8 cellular contexts compared by ENCODE assay signal in the genomic region with DNA sequence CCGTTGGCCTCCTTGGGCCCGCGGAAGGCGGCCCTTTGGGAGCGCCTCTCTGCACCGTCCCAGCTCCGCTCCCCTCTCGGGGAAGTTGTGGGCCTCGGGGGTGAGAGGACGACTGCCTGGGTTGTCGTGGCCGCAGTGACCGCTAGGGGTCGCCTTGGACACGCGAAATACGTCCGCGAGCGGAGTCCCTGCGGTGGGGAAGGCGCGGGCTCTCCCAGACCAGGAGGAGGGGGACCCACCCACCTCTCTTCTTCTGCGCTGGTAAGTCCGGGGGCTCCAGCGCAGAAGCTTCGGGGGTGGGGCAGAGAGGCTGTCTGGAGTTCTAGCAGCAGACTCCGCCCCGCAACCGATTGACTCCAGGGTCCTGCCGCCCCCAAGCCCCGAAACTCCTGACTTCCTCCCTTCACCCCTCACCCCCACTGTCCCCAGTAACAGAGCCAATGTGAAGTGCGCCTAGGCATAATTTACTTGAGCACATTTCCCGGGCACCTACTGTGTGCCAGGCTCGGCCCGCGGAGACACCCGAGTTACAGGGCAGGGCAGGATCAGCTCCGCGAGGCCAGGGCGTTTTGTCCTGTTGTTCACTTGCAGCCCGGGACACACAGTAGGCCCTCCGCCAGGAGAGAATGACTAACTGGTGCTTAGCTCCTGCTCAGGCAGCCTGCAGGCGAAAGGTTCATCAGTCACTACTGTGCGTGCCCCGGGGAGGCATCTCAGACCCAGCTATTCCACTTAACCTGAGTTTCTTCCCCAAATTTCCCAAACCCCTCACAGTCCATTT. TPM values are rescaled to one million over a fixed set of nuclear protein-coding genes. Genes with fewer than 3 reads are reported as not detected.
A peak's percentile ranks its signal among the peaks of the same experiment; 100 is the strongest.
DNase-seq lines count a peak whose midpoint lies in the region; ATAC-seq, FAIRE-seq and TF ChIP-seq lines count a peak whose summit lies in the region.

No MANE protein-coding gene starts in this region.

- peaks cover 0 to 13% (median 6%) of the 10 kb centered on the region in 4 donors for H3K4me1 Mint-ChIP-seq in CD4-positive, CD25-positive, alpha-beta regulatory T cell

- intact Hi-C loops in Right ventricle myocardium inferior (cut with DNase I) (loop anchor here (2.0 kb wide), 1 partner anchor 169 kb away; a partner anchor contains a TSS), pancreas (cut with DNase I) (no loop called here), thyroid gland (cut with DNase I) (no loop called here)

- no peak for TF ChIP-seq POLR2A in thyroid gland (IDR thresholded peaks at IDR 0.05)

- peak overlapping the region in 1 of 3 donors; percentile 71 for H3K27ac Mint-ChIP-seq in CD4-positive, CD25-positive, alpha-beta regulatory T cell

- peak; percentile 76 to 82 (median 82) for DNase-seq in CD4-positive, CD25-positive, alpha-beta regulatory T cell
- DNase-seq in HT1080 (ENCODE audit: low read depth) (peak; percentile 69), SJSA1 (ENCODE audit: low read depth in 1 of 2, low spot score in 2 of 2) (peak; percentile 67 to 87), Right ventricle myocardium inferior (ENCODE audit: missing footprints) (peak; percentile 92), pancreas (peak; percentile 82 to 99 (median 92)), thyroid gland (peak; percentile 86 to 93)
- DNase-seq in activated naive CD4-positive, alpha-beta T cell treated with anti-CD3 and anti-CD28 coated beads, Interleukin-2, amount 50 U/mL, for 16 hours = peak; percentile 90

- no peaks in the 10 kb centered on the region for H3K36me3 Mint-ChIP-seq in CD4-positive, CD25-positive, alpha-beta regulatory T cell

- H3K4me3 ChIP-seq in CD4-positive, CD25-positive, alpha-beta regulatory T cell (ENCODE audit: low read depth, low read length) = no peak overlapping the region
- no peak overlapping the region for H3K4me3 ChIP-seq in SJSA1
- H3K4me3 ChIP-seq in pancreas = peak overlapping the region in 3 of 4 donors; percentile 9 to 49 (median 35)
- H3K4me3 ChIP-seq in thyroid gland (replicated peaks in 1 of 3) = peak overlapping the region in 1 of 3 donors; percentile 26

- no peaks in the 10 kb centered on the region for H3K36me3 ChIP-seq in CD4-positive, CD25-positive, alpha-beta regulatory T cell (ENCODE audit: control insufficient read depth, insufficient read depth, low read length)
- H3K36me3 ChIP-seq in SJSA1 (peaks cover 5% of the 10 kb centered on the region; the same call in 1 of the 2 replicates), pancreas (no peaks in the 10 kb centered on the region), thyroid gland (no peaks in the 10 kb centered on the region)

- peak overlapping the region; percentile 19 to 77 (median 74) for H3K4me3 Mint-ChIP-seq in CD4-positive, CD25-positive, alpha-beta regulatory T cell

- no peak for FAIRE-seq in pancreas (lab: Jason Lieb, UNC)

- peak; percentile 84 to 87 for ATAC-seq in CD4-positive, CD25-positive, alpha-beta regulatory T cell (ENCODE audit: low read depth in 2 of 2)
- ATAC-seq in GM19438 (IDR thresholded peaks at IDR 0.05; ENCODE audit: low read depth, unreplicated experiment) (peak; percentile 76), Right ventricle myocardium inferior (peak; percentile 88), pancreas (peak; percentile 57 to 75 (median 70))

- H3K9me3 ChIP-seq in CD4-positive, CD25-positive, alpha-beta regulatory T cell (ENCODE audit: control insufficient read depth in 2 of 2, low read length in 2 of 2) = no peaks in the 10 kb centered on the region
- H3K9me3 ChIP-seq in SJSA1 (replicated peaks) (no peaks in the 10 kb centered on the region), pancreas (no peaks in the 10 kb centered on the region), thyroid gland (no peaks in the 10 kb centered on the region)

- WGBS in pancreas, 2 donors = 16 to 23% methylated on average over 32 to 46 of the region's 46 CpGs
- 12 to 18% methylated on average over 15 to 27 of the region's 46 CpGs for WGBS in thyroid gland, 2 donors

- H3K4me1 ChIP-seq in CD4-positive, CD25-positive, alpha-beta regulatory T cell (ENCODE audit: control insufficient read depth, insufficient read depth, low read length, poor library complexity, severe bottlenecking) = peaks cover 11% of the 10 kb centered on the region
- H3K4me1 ChIP-seq in SJSA1 (replicated peaks) (peaks cover 71% of the 10 kb centered on the region), pancreas (peaks cover 33 to 49% (median 43%) of the 10 kb centered on the region in 3 donors), thyroid gland (peaks cover 32 to 47% of the 10 kb centered on the region in 2 donors)

- H3K27me3 ChIP-seq in CD4-positive, CD25-positive, alpha-beta regulatory T cell (ENCODE audit: control insufficient read depth, insufficient read depth, low read length) = no peaks in the 10 kb centered on the region
- H3K27me3 ChIP-seq in SJSA1 (replicated peaks) = no peaks in the 10 kb centered on the region
- H3K27me3 ChIP-seq in pancreas = no peaks in the 10 kb centered on the region
- H3K27me3 ChIP-seq in thyroid gland = no peaks in the 10 kb centered on the region

- no peaks in the 10 kb centered on the region for H3K9me3 Mint-ChIP-seq in CD4-positive, CD25-positive, alpha-beta regulatory T cell

- peak; percentile 89 to 95 (median 95) for TF ChIP-seq CTCF in pancreas (IDR thresholded peaks at IDR 0.05)
- peak; percentile 85 to 96 (median 91) for TF ChIP-seq CTCF in thyroid gland (IDR thresholded peaks at IDR 0.05)

- H3K27me3 Mint-ChIP-seq in CD4-positive, CD25-positive, alpha-beta regulatory T cell = peaks cover 11% of the 10 kb centered on the region

- no peak overlapping the region for H3K27ac ChIP-seq in CD4-positive, CD25-positive, alpha-beta regulatory T cell (ENCODE audit: insufficient read depth, low read length, poor library complexity, severe bottlenecking)
- H3K27ac ChIP-seq in SJSA1 (no peak overlapping the region), pancreas (peak overlapping the region in 1 of 4 donors; percentile 25), thyroid gland (peak overlapping the region in 1 of 3 donors; percentile 36)

RNA-seq across cellular contexts. Expression of a gene that starts 32.8 kb away (rescaled TPM):
- not detected for total RNA-seq in CD4-positive, CD25-positive, alpha-beta regulatory T cell
- polyA plus RNA-seq in CD4-positive, CD25-positive, alpha-beta regulatory T cell = under 1 TPM in 1 of 4 donors, not detected in 3; 0.14 TPM
- not detected in 2 replicates for total RNA-seq in HT1080 (2014; rRNA removed; shearing (Covaris generic))
- not detected in 2 replicates for polyA plus RNA-seq in HT1080 (2015; cell fraction: cytosol; rRNA removed)
- polyA plus RNA-seq in HT1080 (2015; cell fraction: nucleus; rRNA removed) = not detected in 2 replicates
- not detected in 2 replicates for total RNA-seq in SJSA1 (2014; rRNA removed; shearing (Covaris generic))
- total RNA-seq in Right ventricle myocardium inferior (2.1 TPM), pancreas (under 1 TPM in 4 of 6 donors, not detected in 2; 0.20 to 0.37 (median 0.28) TPM), thyroid gland (10 to 100 TPM in 3 of 4 donors, 1 to 10 TPM in 1; 5.7 to 53.3 (median 14.1) TPM)
- polyA plus RNA-seq in pancreas = under 1 TPM; 0.38 to 0.49 TPM

RNA-seq across cellular contexts. Expression of a gene that starts 59.7 kb away (rescaled TPM):
- 3.9 TPM for total RNA-seq in CD4-positive, CD25-positive, alpha-beta regulatory T cell
- polyA plus RNA-seq in CD4-positive, CD25-positive, alpha-beta regulatory T cell = 1 to 10 TPM; 3.8 to 7.8 (median 5.1) TPM
- 11.4 and 13.9 TPM in 2 replicates for total RNA-seq in HT1080 (2014; rRNA removed; shearing (Covaris generic))
- polyA plus RNA-seq in HT1080 (2015; cell fraction: cytosol; rRNA removed) = 6.6 and 7.3 TPM in 2 replicates
- polyA plus RNA-seq in HT1080 (2015; cell fraction: nucleus; rRNA removed) = 4.2 and 4.4 TPM in 2 replicates
- 3.9 and 6.8 TPM in 2 replicates for total RNA-seq in SJSA1 (2014; rRNA removed; shearing (Covaris generic))
- total RNA-seq in Right ventricle myocardium inferior = 10.5 TPM
- 1 to 10 TPM in 4 of 6 donors, under 1 TPM in 2; 0.69 to 4.6 (median 2.0) TPM for total RNA-seq in pancreas
- 1 to 10 TPM; 2.1 to 5.5 TPM for polyA plus RNA-seq in pancreas
- total RNA-seq in thyroid gland = 10 to 100 TPM; 14.7 to 28.6 (median 18.0) TPM

Comparison
In these comparisons a context has a peak if more than half of its experiments do, and no peak if none do; other contexts are left out.
1. H3K4me3 ChIP-seq: peak in pancreas (3 of 4); none in CD4-positive, CD25-positive, alpha-beta regulatory T cell (single experiment) and SJSA1 (single experiment).
2. Peak in every context shown above with its lines, with median percentiles within 50 percentile points of each other: ATAC-seq and DNase-seq.